In the genomic region with DNA sequence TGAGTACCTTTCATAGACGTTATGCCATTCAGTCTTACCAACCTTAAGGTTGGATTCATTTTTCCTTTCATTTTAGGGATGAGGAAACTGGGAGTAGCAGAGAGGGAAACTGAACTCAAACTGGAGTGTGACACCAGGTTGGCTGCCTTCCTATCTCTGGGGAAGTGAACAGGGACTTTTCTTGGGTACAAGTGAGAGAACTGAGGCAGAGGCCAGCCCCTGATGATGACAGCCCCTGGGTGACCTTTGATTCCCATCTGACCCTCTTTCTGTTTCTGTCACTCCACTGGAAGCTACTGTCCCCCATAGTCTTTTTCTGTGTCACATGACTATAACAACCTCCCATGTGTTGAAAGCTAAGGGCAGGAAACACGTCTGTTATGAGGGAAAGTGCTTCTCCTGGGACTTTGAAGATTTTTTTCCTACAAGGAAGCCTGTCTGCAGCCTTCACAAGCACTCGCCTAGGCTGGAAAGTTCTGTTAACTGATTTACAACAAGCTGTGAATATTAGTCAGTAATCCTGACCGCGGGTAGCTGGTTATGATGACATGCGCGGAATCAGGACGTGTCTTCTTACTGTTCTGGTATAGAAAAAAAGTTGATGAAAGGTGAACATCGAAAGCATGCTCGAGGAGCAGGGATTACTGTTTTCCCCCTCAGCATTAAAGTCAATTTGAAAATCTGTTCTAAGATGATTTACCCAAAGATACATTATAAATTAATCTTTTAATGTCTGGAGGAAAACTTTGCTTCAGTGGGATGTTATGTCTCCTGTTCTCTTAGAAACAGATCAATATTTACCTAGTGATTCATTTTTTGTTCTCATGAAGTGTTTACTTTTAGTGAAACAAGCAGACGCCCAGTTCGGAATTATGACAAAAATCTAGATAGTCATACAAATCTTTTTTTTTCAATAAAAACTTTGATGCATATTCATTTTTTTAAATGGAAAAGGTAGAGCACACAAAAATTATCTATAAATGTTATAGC, we compare ENCODE assay signal across 11 cellular contexts. TPM values are rescaled to one million over a fixed set of nuclear protein-coding genes. Genes with fewer than 3 reads are reported as not detected.
A peak's percentile ranks its signal among the peaks of the same experiment; 100 is the strongest.
DNase-seq lines count a peak whose midpoint lies in the region; ATAC-seq and TF ChIP-seq lines count a peak whose summit lies in the region.
"Had no signal": no experiment of that assay in that cellular context is flagged by ENCODE, and none has a peak within 500 bp of the region (broad histone marks: within the 10 kb centered on the region; RNA-seq: fewer than 3 reads in every experiment).

No MANE protein-coding gene starts in this region.

- no peak for TF ChIP-seq POLR2A in esophagus squamous epithelium (IDR thresholded peaks at IDR 0.05)

- H3K4me1 Mint-ChIP-seq in CD4-positive, alpha-beta memory T cell, result peaks cover 0 to 8% (median 5%) of the 10 kb centered on the region in 4 donors

- peak overlapping the region in 4 of 7 donors; percentile 8 to 51 (median 25) for H3K27ac Mint-ChIP-seq in CD4-positive, alpha-beta memory T cell
- H3K27ac Mint-ChIP-seq: T-helper 1 cell treated with Interleukin-12 subunit alpha and Interleukin-12 subunit beta and Interleukin-4 antibody, amounts not matched to agents 30 μg/mL and 1 μg/mL, for 36 hours had no signal

- no peak overlapping the region for H3K4me3 Mint-ChIP-seq in CD4-positive, alpha-beta memory T cell
- H3K4me3 Mint-ChIP-seq: T-helper 1 cell treated with Interleukin-12 subunit alpha and Interleukin-12 subunit beta and Interleukin-4 antibody, amounts not matched to agents 30 μg/mL and 1 μg/mL, for 36 hours had no signal

- intact Hi-C loops in CD4-positive, alpha-beta memory T cell (cut with micrococcal nuclease), result no loop called here
- intact Hi-C loops in esophagus squamous epithelium (cut with DNase I), result no loop called here

- TF ChIP-seq CTCF in esophagus squamous epithelium (IDR thresholded peaks at IDR 0.05) (no peak), neutrophil (IDR thresholded peaks at IDR 0.05) (no peak)

- no peaks in the 10 kb centered on the region for H3K9me3 ChIP-seq in CD4-positive, alpha-beta memory T cell (ENCODE audit: control insufficient read depth in 1 of 2, low read length in 2 of 2)
- H3K9me3 ChIP-seq in esophagus squamous epithelium, result no peaks in the 10 kb centered on the region
- no peaks in the 10 kb centered on the region for H3K9me3 ChIP-seq in neutrophil
- H3K9me3 ChIP-seq in SJCRH30 (replicated peaks), result no peaks in the 10 kb centered on the region

- CTCF ChIA-PET in CD4-positive, alpha-beta memory T cell (lab: Charles Lee; ENCODE audit: partially characterized antibody), result interaction anchor here (0.5 to 2.3 kb wide), 7 partner anchors 9 to 282 kb away, joined by 3 to 14 read pairs (median 3); no protein-coding TSS in a partner anchor

- POLR2A ChIA-PET in CD4-positive, alpha-beta memory T cell (lab: Charles Lee; ENCODE audit: partially characterized antibody), result no interaction called here

- no peaks in the 10 kb centered on the region for H3K4me1 ChIP-seq in CD4-positive, alpha-beta memory T cell (ENCODE audit: insufficient read depth, low read length)
- peaks cover 10 to 85% (median 51%) of the 10 kb centered on the region in 3 donors for H3K4me1 ChIP-seq in esophagus squamous epithelium
- peaks cover 28 to 29% of the 10 kb centered on the region in 2 experiments for H3K4me1 ChIP-seq in neutrophil (ENCODE audit: control insufficient read depth in 1 of 2, insufficient read depth in 1 of 2, low read depth in 1 of 2, low read length in 1 of 2)
- no peaks in the 10 kb centered on the region for H3K4me1 ChIP-seq in SJCRH30

- no peaks in the 10 kb centered on the region for H3K27me3 ChIP-seq in CD4-positive, alpha-beta memory T cell (ENCODE audit: insufficient read depth, low read length)
- H3K27me3 ChIP-seq in esophagus squamous epithelium (no peaks in the 10 kb centered on the region), neutrophil (no peaks in the 10 kb centered on the region), SJCRH30 (no peaks in the 10 kb centered on the region)

- H3K36me3 Mint-ChIP-seq in CD4-positive, alpha-beta memory T cell, result peaks cover 61 to 82% of the 10 kb centered on the region in 2 donors

- no peak overlapping the region for H3K27ac ChIP-seq in CD4-positive, alpha-beta memory T cell (ENCODE audit: low read depth, low read length)
- H3K27ac ChIP-seq in esophagus squamous epithelium (peak overlapping the region; percentile 82 to 94 (median 86)), neutrophil (peak overlapping the region; percentile 81), SJCRH30 (no peak overlapping the region)

- peaks cover 44% of the 10 kb centered on the region for H3K36me3 ChIP-seq in CD4-positive, alpha-beta memory T cell (ENCODE audit: insufficient read depth, low read length)
- H3K36me3 ChIP-seq in esophagus squamous epithelium (peaks cover 0 to 55% (median 0%) of the 10 kb centered on the region in 3 donors), neutrophil (peaks cover 92% of the 10 kb centered on the region), SJCRH30 (peaks cover 10% of the 10 kb centered on the region; the same call in 1 of the 2 replicates)

- WGBS in esophagus squamous epithelium, 2 donors, result 27 to 28% methylated on average over 12 of the region's 12 CpGs

- no peak for ATAC-seq in HG03175 (IDR thresholded peaks at IDR 0.05; ENCODE audit: unreplicated experiment)

- no peak overlapping the region for H3K4me3 ChIP-seq in CD4-positive, alpha-beta memory T cell (ENCODE audit: low read length in 2 of 2)
- H3K4me3 ChIP-seq in esophagus squamous epithelium (no peak overlapping the region), neutrophil (ENCODE audit: low read depth in 1 of 2, low read length in 1 of 2) (no peak overlapping the region), SJCRH30 (no peak overlapping the region)

- no peak for DNase-seq in CD4-positive, alpha-beta memory T cell
- DNase-seq in NCI-H774 (lab: John Stamatoyannopoulos, UW) (peak; percentile 51), esophagus squamous epithelium (lab: John Stamatoyannopoulos, UW) (no peak), A172 (ENCODE audit: low spot score) (no peak), SJCRH30 (no peak), HuH-7 (ENCODE audit: low spot score) (no peak)
- DNase-seq: GOT3, nucleus accumbens had no signal

- no peaks in the 10 kb centered on the region for H3K27me3 Mint-ChIP-seq in CD4-positive, alpha-beta memory T cell

- peaks cover 0 to 2% (median 0%) of the 10 kb centered on the region in 8 donors for H3K9me3 Mint-ChIP-seq in CD4-positive, alpha-beta memory T cell
- H3K9me3 Mint-ChIP-seq: T-helper 1 cell treated with Interleukin-12 subunit alpha and Interleukin-12 subunit beta and Interleukin-4 antibody, amounts not matched to agents 30 μg/mL and 1 μg/mL, for 36 hours had no signal

RNA-seq across cellular contexts. Expression of gene ABHD2, which starts 31.5 kb away (rescaled TPM):
- 10 to 100 TPM; 65.4 to 68.9 TPM for total RNA-seq in CD4-positive, alpha-beta memory T cell
- polyA plus RNA-seq in CD4-positive, alpha-beta memory T cell, result 10 to 100 TPM; 12.7 to 27.8 TPM
- 10 to 100 TPM; 31.0 to 49.3 (median 35.3) TPM for total RNA-seq in esophagus squamous epithelium
- total RNA-seq in A172 (2014; rRNA removed; shearing (Covaris generic)), result 25.7 and 36.6 TPM in 2 replicates
- total RNA-seq in SJCRH30 (2014; rRNA removed; shearing (Covaris generic)), result 25.5 and 27.7 TPM in 2 replicates

Comparison
In these comparisons a context has a peak if more than half of its experiments do, and no peak if none do; other contexts are left out.
1. H3K27ac ChIP-seq: peak in esophagus squamous epithelium (4 of 4) and neutrophil (single experiment); none in CD4-positive, alpha-beta memory T cell (single experiment) and SJCRH30 (single experiment).